Comparison of ENCODE assay signal across 11 cellular contexts in the genomic region with DNA sequence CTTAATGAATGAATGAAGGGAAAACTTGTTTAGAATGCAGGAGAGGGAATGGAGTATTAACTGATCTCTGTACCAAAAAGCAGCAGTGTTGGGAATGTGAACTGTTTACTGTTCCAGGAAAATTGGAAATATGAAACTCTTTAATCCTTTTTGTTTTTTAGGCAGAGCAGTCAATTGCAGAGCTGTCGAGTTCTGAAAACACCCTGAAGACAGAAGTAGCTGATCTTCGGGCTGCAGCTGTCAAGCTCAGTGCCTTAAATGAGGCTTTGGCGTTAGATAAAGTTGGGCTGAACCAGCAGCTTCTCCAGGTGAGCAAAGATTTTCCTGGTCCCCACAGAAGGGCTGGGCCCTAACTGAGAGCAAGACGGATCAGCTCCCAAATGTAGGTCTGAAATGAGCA. TPM values are rescaled to one million over a fixed set of nuclear protein-coding genes. Genes with fewer than 3 reads are reported as not detected.
"Had no signal": no experiment of that assay in that cellular context is flagged by ENCODE, and none has a peak within 500 bp of the region (broad histone marks: within the 10 kb centered on the region; RNA-seq: fewer than 3 reads in every experiment).

No MANE protein-coding gene starts in this region.

- H3K9me3 ChIP-seq: HAP-1 had no signal

- H3K4me1 ChIP-seq: HAP-1 had no signal

- H3K4me2 ChIP-seq: KMS-11 had no signal

- DNase-seq: GM23248, GOT3, H7, IMR-90, KBM-7 had no signal

- H3K27ac ChIP-seq: GM23248, KMS-11 had no signal

- FAIRE-seq: HTR-8/SVneo had no signal

- H2AFZ ChIP-seq: GM23248 had no signal

- ATAC-seq: HCT116 had no signal

- H3K9ac ChIP-seq: GM23248, KMS-11 had no signal

- H3K4me3 ChIP-seq: GM23248, HAP-1 had no signal

RNA-seq across cellular contexts. Expression of gene GDF5, which starts 38.3 kb away (rescaled TPM):
- total RNA-seq: HT-29 had no signal

RNA-seq across cellular contexts. Expression of gene C20orf173, which starts 53.2 kb away (rescaled TPM):
- total RNA-seq: GM23248, H4, H7, HT-29, IMR-90 had no signal
- polyA plus RNA-seq: GM23248, IMR-90 had no signal
